In genomic region chr16:15715221-15715620, GRCh38 we compare ENCODE assay signal across 24 cellular contexts.
DNase-seq lines count a peak whose midpoint lies in the region; ATAC-seq, FAIRE-seq and TF ChIP-seq lines count a peak whose summit lies in the region.
"Had no signal": no experiment of that assay in that cellular context is flagged by ENCODE, and none has a peak within 500 bp of the region (broad histone marks: within the 10 kb centered on the region; RNA-seq: fewer than 3 reads in every experiment).

No MANE protein-coding gene starts in this region.

- intact Hi-C loops in K562 (cut with micrococcal nuclease) (no loop called here), gastrocnemius medialis (cut with DNase I; ENCODE audit: low total_unique reads) (no loop called here)

- TF ChIP-seq POLR2A in K562 (conservative IDR thresholded peaks at IDR 0.05) (no peak), gastroesophageal sphincter (IDR thresholded peaks at IDR 0.05) (no peak), gastrocnemius medialis (IDR thresholded peaks at IDR 0.05) (no peak), GM18505 (IDR thresholded peaks at IDR 0.05; ENCODE audit: borderline replicate concordance, extremely low read depth, insufficient read depth, insufficient read length) (no peak)

- H3K79me2 ChIP-seq in K562 (ENCODE audit: control insufficient read depth, insufficient read depth, low read length) = no peaks in the 10 kb centered on the region

- no peak overlapping the region for H3K27ac ChIP-seq in K562 (ENCODE audit: extremely low read depth, low read depth, low read length)
- H3K27ac ChIP-seq in gastroesophageal sphincter = peak overlapping the region in 3 of 4 donors; percentile 20 to 52 (median 39)
- no peak overlapping the region for H3K27ac ChIP-seq in gastrocnemius medialis
- H3K27ac ChIP-seq: A549; BLaER1 treated with 17β-estradiol and CSF1 and Interleukin-3, amounts not matched to agents 10 nM and 100 nM had no signal

- no peaks in the 10 kb centered on the region for H3K9me3 ChIP-seq in K562 (replicated peaks; ENCODE audit: control insufficient read depth, insufficient read depth, low read depth, low read length)
- H3K9me3 ChIP-seq in gastroesophageal sphincter = no peaks in the 10 kb centered on the region
- no peaks in the 10 kb centered on the region for H3K9me3 ChIP-seq in gastrocnemius medialis
- H3K9me3 ChIP-seq: A549; BE2C; BLaER1 treated with 17β-estradiol and CSF1 and Interleukin-3, amounts not matched to agents 10 nM and 100 nM; HAP-1 had no signal

- DNase-seq in GM20000 (ENCODE audit: low spot score) = peak; percentile 2
- DNase-seq in K562 (ENCODE audit: extremely low read depth in 1 of 4, low spot score in 3 of 4) = no peak
- DNase-seq in gastrocnemius medialis = no peak
- no peak for DNase-seq in glomerular visceral epithelial cell (ENCODE audit: extremely low spot score)
- DNase-seq: 8988T; ACHN; AML-193; BE2C; CD4-positive, alpha-beta T cell; CD8-positive, alpha-beta memory T cell; DMS 273 treated with DMSO at 0.1 percent for 48 hours; DMS79; EL; GDM1; GOT3 had no signal

- no peak overlapping the region for H3K4me3 ChIP-seq in K562
- H3K4me3 ChIP-seq in gastroesophageal sphincter = no peak overlapping the region
- no peak overlapping the region for H3K4me3 ChIP-seq in gastrocnemius medialis
- H3K4me3 ChIP-seq: A549; BLaER1 treated with 17β-estradiol and CSF1 and Interleukin-3, amounts not matched to agents 10 nM and 100 nM; GM12878; HAP-1 had no signal

- H3K4me2 ChIP-seq in K562 (ENCODE audit: insufficient read depth, low read length) = no peak overlapping the region
- H3K4me2 ChIP-seq: A549; BLaER1 treated with 17β-estradiol and CSF1 and Interleukin-3, amounts not matched to agents 10 nM and 100 nM had no signal

- H3K9ac ChIP-seq in K562 (ENCODE audit: insufficient read depth in 1 of 2, low read depth in 2 of 2, low read length in 2 of 2) = no peak overlapping the region
- H3K9ac ChIP-seq: BLaER1 treated with 17β-estradiol and CSF1 and Interleukin-3, amounts not matched to agents 10 nM and 100 nM had no signal

- CTCF ChIA-PET in K562 (lab: Yijun Ruan, JAX; ENCODE audit: low intra/inter-chr PET ratio) = no interaction called here

- POLR2A ChIA-PET in K562 (lab: Yijun Ruan, JAX) = no interaction called here

- TF ChIP-seq CTCF in GM20000 (IDR thresholded peaks at IDR 0.05; ENCODE audit: extremely low read depth, missing control alignments) = no peak
- no peak for TF ChIP-seq CTCF in K562 (IDR thresholded peaks at IDR 0.05 in 2 of 3, conservative IDR thresholded peaks at IDR 0.05 in 1 of 3; ENCODE audit: insufficient read depth in 2 of 3, low read depth in 1 of 3, low read length in 3 of 3)
- no peak for TF ChIP-seq CTCF in gastroesophageal sphincter (IDR thresholded peaks at IDR 0.05)
- TF ChIP-seq CTCF in gastrocnemius medialis (IDR thresholded peaks at IDR 0.05 in 4 of 5, conservative IDR thresholded peaks at IDR 0.05 in 1 of 5) = no peak

- no peak for FAIRE-seq in K562 (lab: Jason Lieb, UNC)
- FAIRE-seq: A549, D721Med, GM12878, GM18507, H54 had no signal

- H3K27me3 ChIP-seq in K562 (ENCODE audit: control insufficient read depth in 2 of 2, insufficient read depth in 2 of 2, low read length in 2 of 2) (no peaks in the 10 kb centered on the region), gastroesophageal sphincter (no peaks in the 10 kb centered on the region), gastrocnemius medialis (no peaks in the 10 kb centered on the region)
- H3K27me3 ChIP-seq: BE2C; BLaER1 treated with 17β-estradiol and CSF1 and Interleukin-3, amounts not matched to agents 10 nM and 100 nM had no signal

- H3K4me1 ChIP-seq in K562 (replicated peaks in 1 of 2; ENCODE audit: control insufficient read depth in 2 of 2, insufficient read depth in 2 of 2, low read length in 2 of 2) = no peaks in the 10 kb centered on the region
- peaks cover 0 to 87% (median 0%) of the 10 kb centered on the region in 3 donors for H3K4me1 ChIP-seq in gastroesophageal sphincter
- H3K4me1 ChIP-seq in gastrocnemius medialis = no peaks in the 10 kb centered on the region
- H3K4me1 ChIP-seq: A549, BE2C, HAP-1 had no signal

- H3K36me3 ChIP-seq in K562 (ENCODE audit: control insufficient read depth, insufficient read depth, low read length) = peaks cover 7% of the 10 kb centered on the region; the same call in 2 of the 3 replicates
- H3K36me3 ChIP-seq in gastroesophageal sphincter = peaks cover 0 to 100% of the 10 kb centered on the region in 2 donors
- H3K36me3 ChIP-seq in gastrocnemius medialis = peaks cover 0 to 2% of the 10 kb centered on the region in 2 donors
- H3K36me3 ChIP-seq: BE2C had no signal

- H3K9me1 ChIP-seq in K562 (ENCODE audit: control insufficient read depth, insufficient read depth, low read length) = peaks cover 2% of the 10 kb centered on the region

- TF ChIP-seq EP300 in K562 (IDR thresholded peaks at IDR 0.05; ENCODE audit: low read length) (no peak), gastroesophageal sphincter (IDR thresholded peaks at IDR 0.05) (no peak)

- no peak overlapping the region for H2AFZ ChIP-seq in K562 (ENCODE audit: low read depth, low read length)

- ATAC-seq in K562 (no peak), gastroesophageal sphincter (no peak), gastrocnemius medialis (no peak), GM18505 (IDR thresholded peaks at IDR 0.05; ENCODE audit: unreplicated experiment) (no peak)
- ATAC-seq: GM12878 had no signal

- no TSS peak for BruUV-seq in K562 (replicated peaks; lab: Mats Ljungman, UMichigan)

- WGBS in K562 (ENCODE audit: insufficient coverage, low coverage, missing lambda C conversion rate) = 64% methylated on average over 5 of the region's 5 CpGs
- WGBS in gastroesophageal sphincter (ENCODE audit: low coverage in 1 of 2), 2 donors = 71 to 77% methylated on average over 4 to 5 of the region's 5 CpGs

- TF ChIP-seq RAD21 in K562 (CRISPR knock-in tag; conservative IDR thresholded peaks at IDR 0.05 in 1 of 2, IDR thresholded peaks at IDR 0.05 in 1 of 2) = no peak

- no peaks in the 10 kb centered on the region for H4K20me1 ChIP-seq in K562 (replicated peaks; ENCODE audit: control insufficient read depth, insufficient read depth, low read length)

- in situ Hi-C loops in K562 (cut with MboI) = no loop called here
- in situ Hi-C loops in gastrocnemius medialis (cut with MboI; ENCODE audit: low sequenced_read_pairs in 4 of 4) = no loop called here

TF ChIP-seq in K562, 482 proteins besides CTCF, POLR2A, EP300 and RAD21:
- peak; percentile 89 for TF ChIP-seq ZNF146 (CRISPR knock-in tag; IDR thresholded peaks at IDR 0.05; ENCODE audit: unreplicated experiment)
- peak; percentile 46 for TF ChIP-seq RBM25 (IDR thresholded peaks at IDR 0.05; ENCODE audit: low read depth, low read length, severe bottlenecking)
- TF ChIP-seq ETV6 (IDR thresholded peaks at IDR 0.05; ENCODE audit: borderline replicate concordance in 1 of 2, low read depth in 2 of 2, low read length in 1 of 2) = no peak
- no peak for TF ChIP-seq ETV6 (CRISPR knock-in tag; IDR thresholded peaks at IDR 0.05; ENCODE audit: borderline replicate concordance)

Comparison
In these comparisons a context has a peak if more than half of its experiments do, and no peak if none do; other contexts are left out.
1. H3K27ac ChIP-seq: peak in gastroesophageal sphincter (3 of 4); none in K562 (single experiment) and gastrocnemius medialis (0 of 4).